In the genomic region with DNA sequence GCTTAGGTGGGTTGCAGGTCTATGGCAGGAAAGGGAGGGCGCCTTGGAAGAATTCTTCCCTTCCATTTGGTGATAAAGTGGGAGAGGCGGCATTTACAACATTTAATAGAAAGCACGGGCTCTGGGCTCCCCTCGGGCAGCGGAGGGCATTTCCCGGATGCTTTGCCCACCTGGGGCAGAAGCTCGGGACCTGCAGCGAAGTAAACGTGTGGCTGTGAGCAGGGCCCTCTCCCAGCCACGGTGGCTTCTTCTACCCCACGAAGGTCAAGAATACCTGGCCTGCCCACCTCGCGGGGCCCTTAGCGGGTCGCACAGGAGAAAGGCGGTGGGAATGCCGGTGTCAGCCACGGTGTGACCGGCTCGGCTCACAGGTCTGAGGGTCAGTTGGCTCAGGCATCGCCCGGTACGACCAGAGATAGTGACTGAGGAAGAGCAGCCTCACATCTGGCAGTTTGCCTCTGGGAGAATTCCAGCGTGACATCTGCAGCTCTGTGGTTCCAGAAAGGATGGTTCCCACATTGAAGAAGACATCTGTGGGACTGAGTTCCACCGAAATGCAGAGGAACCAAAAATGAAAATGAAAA, we compare ENCODE assay signal across 8 cellular contexts. TPM values are rescaled to one million over a fixed set of nuclear protein-coding genes. Genes with fewer than 3 reads are reported as not detected.
DNase-seq lines count a peak whose midpoint lies in the region; ATAC-seq and TF ChIP-seq lines count a peak whose summit lies in the region.

No MANE protein-coding gene starts in this region.

- no peaks in the 10 kb centered on the region for H3K36me3 Mint-ChIP-seq in chondrocyte (ENCODE audit: low read depth)

- peak overlapping the region; percentile 54 for H3K27ac ChIP-seq in 22Rv1
- H3K27ac ChIP-seq in lower lobe of right lung: peak overlapping the region; percentile 88
- peak overlapping the region; percentile 73 to 87 for H3K27ac ChIP-seq in thoracic aorta

- no peaks in the 10 kb centered on the region for H3K9me3 ChIP-seq in lower lobe of right lung
- no peaks in the 10 kb centered on the region for H3K9me3 ChIP-seq in thoracic aorta

- peak; percentile 24 for ATAC-seq in GM18505 (IDR thresholded peaks at IDR 0.05; ENCODE audit: unreplicated experiment)
- ATAC-seq in lower lobe of right lung: peak; percentile 13 to 21
- ATAC-seq in thoracic aorta (ENCODE audit: insufficient number of reproducible peaks, low FRiP score, low read depth): peak; percentile 4

- TF ChIP-seq CTCF in 22Rv1 (IDR thresholded peaks at IDR 0.05) (no peak), chondrocyte (IDR thresholded peaks at IDR 0.05) (no peak), lower lobe of right lung (IDR thresholded peaks at IDR 0.05) (no peak), thoracic aorta (IDR thresholded peaks at IDR 0.05) (no peak)

- H3K4me3 ChIP-seq in Jurkat, Clone E6-1 (ENCODE audit: low read length): peak overlapping the region; percentile 55
- H3K4me3 ChIP-seq in lower lobe of right lung: peak overlapping the region; percentile 79
- H3K4me3 ChIP-seq in thoracic aorta: peak overlapping the region; percentile 96

- DNase-seq in Jurkat, Clone E6-1 (ENCODE audit: low read depth, low spot score): no peak
- DNase-seq in chondrocyte (ENCODE audit: low spot score) (no peak), lower lobe of right lung (peak; percentile 51), thoracic aorta (ENCODE audit: low spot score) (no peak), HT-29 (ENCODE audit: low spot score) (no peak), dedifferentiated amniotic fluid mesenchymal stem cell (ENCODE audit: extremely low spot score) (no peak)

- H3K36me3 ChIP-seq in lower lobe of right lung (no peaks in the 10 kb centered on the region), thoracic aorta (no peaks in the 10 kb centered on the region)

- TF ChIP-seq POLR2A in GM18505 (IDR thresholded peaks at IDR 0.05; ENCODE audit: borderline replicate concordance, extremely low read depth, insufficient read depth, insufficient read length): no peak

- H3K27me3 ChIP-seq in lower lobe of right lung (ENCODE audit: low read depth) (no peaks in the 10 kb centered on the region), thoracic aorta (replicated peaks; ENCODE audit: insufficient read depth) (no peaks in the 10 kb centered on the region)

- intact Hi-C loops in lower lobe of right lung (cut with DNase I): no loop called here

- peak overlapping the region; percentile 83 for H3K4me3 Mint-ChIP-seq in chondrocyte (ENCODE audit: unreplicated experiment)

- H3K9me3 Mint-ChIP-seq in chondrocyte (ENCODE audit: low read depth): no peaks in the 10 kb centered on the region

- H3K27ac Mint-ChIP-seq in chondrocyte (ENCODE audit: unreplicated experiment): peak overlapping the region; percentile 89

- no peaks in the 10 kb centered on the region for H3K27me3 Mint-ChIP-seq in chondrocyte (ENCODE audit: low read depth)

- peaks cover 47% of the 10 kb centered on the region for H3K4me1 ChIP-seq in lower lobe of right lung
- H3K4me1 ChIP-seq in thoracic aorta (ENCODE audit: control insufficient read depth in 1 of 2, low read depth in 2 of 2): peaks cover 27 to 43% of the 10 kb centered on the region in 2 donors

- H3K4me1 Mint-ChIP-seq in chondrocyte (ENCODE audit: low read depth): peaks cover 64% of the 10 kb centered on the region

RNA-seq across cellular contexts. Expression of gene F3, which starts 0.6 kb away (rescaled TPM):
- polyA plus RNA-seq in Jurkat, Clone E6-1 (2012; ENCODE audit: insufficient read depth, insufficient read length): 2.1 TPM
- total RNA-seq in chondrocyte: 4.5 to 6.5 TPM (median 6.3 TPM) in 3 replicates
- 62.4 TPM for total RNA-seq in lower lobe of right lung
- 10 to 100 TPM; 70.5 to 73.6 TPM for total RNA-seq in thoracic aorta
- total RNA-seq in HT-29 (2014; rRNA removed; shearing (Covaris generic)): 5.5 TPM in 2 replicates
